24 cellular contexts compared by ENCODE assay signal in genomic region chr13:24277721-24278120, GRCh38. TPM values are rescaled to one million over a fixed set of nuclear protein-coding genes. Genes with fewer than 3 reads are reported as not detected.
DNase-seq lines count a peak whose midpoint lies in the region; ATAC-seq and TF ChIP-seq lines count a peak whose summit lies in the region.
"Had no signal": no experiment of that assay in that cellular context is flagged by ENCODE, and none has a peak within 500 bp of the region (broad histone marks: within the 10 kb centered on the region; RNA-seq: fewer than 3 reads in every experiment).

No MANE protein-coding gene starts in this region.

- no peak overlapping the region for H3K4me3 ChIP-seq in mucosa of descending colon
- H3K4me3 ChIP-seq: ascending aorta, lung, SJCRH30 had no signal

- no peaks in the 10 kb centered on the region for H3K9me3 ChIP-seq in mucosa of descending colon
- H3K9me3 ChIP-seq: ascending aorta, SJCRH30 had no signal

- intact Hi-C loops in activated T-helper 1 cell treated with anti-CD3 and anti-CD28 coated beads, Interleukin-12 subunit alpha, Interleukin-12 subunit beta, Interleukin-2, Interleukin-4 antibody, amounts not matched to agents 30 ng/mL and 10 ng/mL and 1 ng/mL, durations not matched to agents 14 hours and 24 hours and 36 hours (cut with micrococcal nuclease), result loop anchor here (10.0 kb wide), 3 partner anchors 407 to 1777 kb away; partner anchors contain the start of genes ATP12A, MTMR6 and SHISA2
- intact Hi-C loops in mucosa of descending colon (cut with DNase I, micrococcal nuclease), result no loop called here

- no peaks in the 10 kb centered on the region for H3K9me3 Mint-ChIP-seq in stimulated activated naive CD8-positive, alpha-beta T cell treated with anti-CD3 and anti-CD28 coated beads, Interleukin-15, Interleukin-2, amounts not matched to agents 100 ng/mL and 50 ng/mL, for 24 hours
- H3K9me3 Mint-ChIP-seq in activated T-helper 1 cell treated with anti-CD3 and anti-CD28 coated beads, Interleukin-12 subunit alpha, Interleukin-12 subunit beta, Interleukin-2, Interleukin-4 antibody, amounts not matched to agents 30 ng/mL and 10 ng/mL and 1 ng/mL, durations not matched to agents 14 hours and 24 hours and 36 hours, result no peaks in the 10 kb centered on the region

- no peak for TF ChIP-seq CTCF in mucosa of descending colon (IDR thresholded peaks at IDR 0.05)

- no peaks in the 10 kb centered on the region for H3K36me3 ChIP-seq in mucosa of descending colon (ENCODE audit: low read depth)
- H3K36me3 ChIP-seq: ascending aorta, SJCRH30 had no signal

- peaks cover 32% of the 10 kb centered on the region for H3K36me3 Mint-ChIP-seq in stimulated activated naive CD8-positive, alpha-beta T cell treated with anti-CD3 and anti-CD28 coated beads, Interleukin-15, Interleukin-2, amounts not matched to agents 100 ng/mL and 50 ng/mL, for 24 hours (ENCODE audit: low read depth)
- H3K36me3 Mint-ChIP-seq in activated T-helper 1 cell treated with anti-CD3 and anti-CD28 coated beads, Interleukin-12 subunit alpha, Interleukin-12 subunit beta, Interleukin-2, Interleukin-4 antibody, amounts not matched to agents 30 ng/mL and 10 ng/mL and 1 ng/mL, durations not matched to agents 14 hours and 24 hours and 36 hours (ENCODE audit: low read depth), result peaks cover 15% of the 10 kb centered on the region

- H3K4me1 ChIP-seq in mucosa of descending colon (ENCODE audit: low read depth), result peaks cover 6% of the 10 kb centered on the region

- H3K27me3 Mint-ChIP-seq in stimulated activated naive CD8-positive, alpha-beta T cell treated with anti-CD3 and anti-CD28 coated beads, Interleukin-15, Interleukin-2, amounts not matched to agents 100 ng/mL and 50 ng/mL, for 24 hours, result no peaks in the 10 kb centered on the region
- H3K27me3 Mint-ChIP-seq in activated T-helper 1 cell treated with anti-CD3 and anti-CD28 coated beads, Interleukin-12 subunit alpha, Interleukin-12 subunit beta, Interleukin-2, Interleukin-4 antibody, amounts not matched to agents 30 ng/mL and 10 ng/mL and 1 ng/mL, durations not matched to agents 14 hours and 24 hours and 36 hours (ENCODE audit: insufficient read depth), result no peaks in the 10 kb centered on the region

- peak overlapping the region; percentile 82 for H3K27ac Mint-ChIP-seq in stimulated activated naive CD8-positive, alpha-beta T cell treated with anti-CD3 and anti-CD28 coated beads, Interleukin-15, Interleukin-2, amounts not matched to agents 100 ng/mL and 50 ng/mL, for 24 hours
- peak overlapping the region; percentile 74 for H3K27ac Mint-ChIP-seq in activated T-helper 1 cell treated with anti-CD3 and anti-CD28 coated beads, Interleukin-12 subunit alpha, Interleukin-12 subunit beta, Interleukin-2, Interleukin-4 antibody, amounts not matched to agents 30 ng/mL and 10 ng/mL and 1 ng/mL, durations not matched to agents 14 hours and 24 hours and 36 hours

- no peak for ATAC-seq in stimulated activated naive CD8-positive, alpha-beta T cell treated with anti-CD3 and anti-CD28 coated beads, Interleukin-15, Interleukin-2, amounts not matched to agents 100 U/mL and 50 U/mL, for 24 hours
- ATAC-seq in mucosa of descending colon, result no peak

- peak overlapping the region; percentile 7 for H3K4me3 Mint-ChIP-seq in stimulated activated naive CD8-positive, alpha-beta T cell treated with anti-CD3 and anti-CD28 coated beads, Interleukin-15, Interleukin-2, amounts not matched to agents 100 ng/mL and 50 ng/mL, for 24 hours
- H3K4me3 Mint-ChIP-seq in activated T-helper 1 cell treated with anti-CD3 and anti-CD28 coated beads, Interleukin-12 subunit alpha, Interleukin-12 subunit beta, Interleukin-2, Interleukin-4 antibody, amounts not matched to agents 30 ng/mL and 10 ng/mL and 1 ng/mL, durations not matched to agents 14 hours and 24 hours and 36 hours, result no peak overlapping the region

- peaks cover 95% of the 10 kb centered on the region for H3K4me1 Mint-ChIP-seq in stimulated activated naive CD8-positive, alpha-beta T cell treated with anti-CD3 and anti-CD28 coated beads, Interleukin-15, Interleukin-2, amounts not matched to agents 100 ng/mL and 50 ng/mL, for 24 hours (ENCODE audit: low read depth)
- H3K4me1 Mint-ChIP-seq in activated T-helper 1 cell treated with anti-CD3 and anti-CD28 coated beads, Interleukin-12 subunit alpha, Interleukin-12 subunit beta, Interleukin-2, Interleukin-4 antibody, amounts not matched to agents 30 ng/mL and 10 ng/mL and 1 ng/mL, durations not matched to agents 14 hours and 24 hours and 36 hours (ENCODE audit: low read depth), result peaks cover 72% of the 10 kb centered on the region

- no peak for DNase-seq in stimulated activated naive CD8-positive, alpha-beta T cell treated with anti-CD3 and anti-CD28 coated beads, Interleukin-15, Interleukin-2, amounts not matched to agents 100 U/mL and 50 U/mL, for 24 hours
- DNase-seq in activated T-helper 1 cell treated with anti-CD3 and anti-CD28 coated beads, Interleukin-12 subunit alpha, Interleukin-12 subunit beta, Interleukin-2, Interleukin-4 antibody, amounts not matched to agents 30 ng/mL and 10 ng/mL and 1 ng/mL, durations not matched to agents 14 hours and 24 hours and 36 hours (ENCODE audit: low spot score), result no peak
- DNase-seq in left kidney (ENCODE audit: low read depth, low spot score) (peak; percentile 91), NCI-H1417 (lab: John Stamatoyannopoulos, UW) (no peak), mucosa of descending colon (no peak), UCSD-AML1 (lab: John Stamatoyannopoulos, UW; ENCODE audit: unreplicated experiment) (no peak)
- DNase-seq in activated effector memory CD4-positive, alpha-beta T cell treated with Interleukin-2 at 50 U/mL for 16 hours, result no peak
- DNase-seq: DMS153; GDM1; kidney; NCI-H1092 treated with DMSO at 0.1 percent for 48 hours; NCI-H2029 treated with DMSO at 0.1 percent for 48 hours; NCI-H226; SJCRH30; stimulated activated CD4-positive, alpha-beta T cell treated with anti-CD3 and anti-CD28 coated beads, Interleukin-4, amount 100 ng/mL, for 1 hour; stimulated activated naive CD4-positive, alpha-beta T cell had no signal

RNA-seq across cellular contexts. Expression of gene C1QTNF9, which starts 31.7 kb away (rescaled TPM):
- total RNA-seq in activated T-helper 1 cell treated with anti-CD3 and anti-CD28 coated beads, Interleukin-12 subunit alpha, Interleukin-12 subunit beta, Interleukin-2, Interleukin-4 antibody, amounts not matched to agents 30 ng/mL and 10 ng/mL and 1 ng/mL, durations not matched to agents 14 hours and 24 hours and 36 hours, result not detected in 2 replicates
- total RNA-seq in mucosa of descending colon, result under 1 TPM in 2 of 3 donors, not detected in 1; 0.38 to 0.54 TPM
- total RNA-seq: ascending aorta; dermis microvascular lymphatic vessel endothelial cell; H4; osteoblast; renal cortical epithelial cell; SJCRH30; T-helper 1 cell treated with Interleukin-12 subunit alpha and Interleukin-12 subunit beta and Interleukin-4 antibody, amounts not matched to agents 30 ng/mL and 1 ng/mL, for 36 hours had no signal
